27 cellular contexts compared by ENCODE assay signal in genomic region chr14:104357689-104358527, GRCh38.
DNase-seq lines count a peak whose midpoint lies in the region; ATAC-seq, FAIRE-seq and TF ChIP-seq lines count a peak whose summit lies in the region.
"Had no signal": no experiment of that assay in that cellular context is flagged by ENCODE, and none has a peak within 500 bp of the region (broad histone marks: within the 10 kb centered on the region; RNA-seq: fewer than 3 reads in every experiment).

No MANE protein-coding gene starts in this region.

- TF ChIP-seq RAD21 in H1 (IDR thresholded peaks at IDR 0.05 in 1 of 2, conservative IDR thresholded peaks at IDR 0.05 in 1 of 2; ENCODE audit: low read depth in 2 of 2, low read length in 2 of 2) = no peak

- no peak overlapping the region for H3K9ac ChIP-seq in H1 (replicated peaks in 1 of 4; ENCODE audit: extremely low read depth in 1 of 4, low read depth in 3 of 4, low read length in 3 of 4)
- H3K9ac ChIP-seq in smooth muscle cell (ENCODE audit: low read depth) = no peak overlapping the region
- H3K9ac ChIP-seq: neural progenitor cell had no signal

- H3K23ac ChIP-seq in H1 (ENCODE audit: insufficient read length) = no peak overlapping the region

- H3K27ac ChIP-seq in H1 (ENCODE audit: low read depth, low read length) (no peak overlapping the region), smooth muscle cell (ENCODE audit: low read depth) (no peak overlapping the region)
- H3K27ac ChIP-seq: breast epithelium, C4-2B, epithelial cell of prostate, neural progenitor cell, PC-9 had no signal

- H2BK15ac ChIP-seq in H1 (ENCODE audit: low read length) = no peak overlapping the region

- H4K20me1 ChIP-seq in H1 (replicated peaks in 1 of 2; ENCODE audit: control insufficient read depth in 1 of 2, insufficient read depth in 2 of 2, low read length in 2 of 2) (no peaks in the 10 kb centered on the region), smooth muscle cell (ENCODE audit: low read depth) (no peaks in the 10 kb centered on the region)

- no peaks in the 10 kb centered on the region for H3K9me3 Mint-ChIP-seq in activated T-cell treated with anti-CD3 and anti-CD28 coated beads, Interleukin-2, amount 50 U/mL, for 4 hours
- peaks cover 0 to 7% (median 3%) of the 10 kb centered on the region in 7 donors for H3K9me3 Mint-ChIP-seq in CD14-positive monocyte
- H3K9me3 Mint-ChIP-seq: activated naive CD4-positive, alpha-beta T cell treated with anti-CD3 and anti-CD28 coated beads, Interleukin-2, amount 50 U/mL, for 24 hours; activated T-cell treated with anti-CD3 and anti-CD28 coated beads, Interleukin-2, amount 50 U/mL, for 24 hours; neural progenitor cell; T-helper 2 cell treated with Interferon-gamma antibody and Interleukin-4, amounts not matched to agents 5 μg/mL and 100 μg/mL, for 36 hours had no signal

- no peak overlapping the region for H2BK20ac ChIP-seq in H1 (ENCODE audit: low read length)

- no peak overlapping the region for H2AFZ ChIP-seq in H1 (ENCODE audit: low read length)
- H2AFZ ChIP-seq in smooth muscle cell (ENCODE audit: low read depth) = no peak overlapping the region
- H2AFZ ChIP-seq: neural progenitor cell, PC-9 had no signal

- H3K4me3 ChIP-seq in H1 (ENCODE audit: extremely low read depth in 1 of 4, insufficient read depth in 2 of 4, low read depth in 3 of 4, low read length in 4 of 4) (no peak overlapping the region), smooth muscle cell (no peak overlapping the region)
- H3K4me3 ChIP-seq: breast epithelium, neural progenitor cell, PC-9 had no signal

- no peak overlapping the region for H2BK12ac ChIP-seq in H1 (ENCODE audit: low read depth, low read length)

- 89% methylated on average over 33 of the region's 33 CpGs; no CpG with 5 or more reads in 1 of the 2 experiments for WGBS in H1 (ENCODE audit: extremely low coverage in 1 of 2, insufficient coverage in 1 of 2, insufficient read length in 1 of 2, insufficient replicate concordance in 2 of 2, low coverage in 1 of 2, low lambda C conversion rate in 2 of 2, missing lambda C conversion rate in 1 of 2), 2 experiments
- 93% methylated on average over 32 of the region's 33 CpGs for WGBS in smooth muscle cell (ENCODE audit: low lambda C conversion rate)

- POLR2A ChIA-PET in H1 (lab: Charles Lee; ENCODE audit: partially characterized antibody) = no interaction called here

- H4K8ac ChIP-seq in H1 (ENCODE audit: extremely low read depth, insufficient read depth, low read length) = no peak overlapping the region

- CTCF ChIA-PET in H1 (lab: Charles Lee; ENCODE audit: partially characterized antibody) = interaction anchor here (0.9 kb wide), 1 partner anchor 153 kb away, joined by 3 read pairs; no protein-coding TSS in a partner anchor

- no peaks in the 10 kb centered on the region for H3K27me3 ChIP-seq in H1 (replicated peaks in 1 of 4; ENCODE audit: control insufficient read depth in 3 of 4, extremely low read depth in 1 of 4, insufficient read depth in 3 of 4, low read length in 3 of 4)
- no peaks in the 10 kb centered on the region for H3K27me3 ChIP-seq in smooth muscle cell (ENCODE audit: low read depth)
- H3K27me3 ChIP-seq: neural progenitor cell had no signal

- no peaks in the 10 kb centered on the region for H3K79me1 ChIP-seq in H1 (ENCODE audit: low read depth, low read length)

- H3K4me1 ChIP-seq in H1 (replicated peaks in 1 of 4; ENCODE audit: control insufficient read depth in 3 of 4, insufficient read depth in 4 of 4, low read length in 3 of 4) (no peaks in the 10 kb centered on the region), smooth muscle cell (ENCODE audit: low read depth) (no peaks in the 10 kb centered on the region)
- H3K4me1 ChIP-seq: breast epithelium, Caco-2, neural progenitor cell had no signal

- H2BK120ac ChIP-seq in H1 (replicated peaks; ENCODE audit: low read depth, low read length) = no peak overlapping the region

- 0 out of 2 replicates have a peak overlapping the region, but pooled peaks have one; percentile 21 for H2BK5ac ChIP-seq in H1 (ENCODE audit: low read depth, low read length)

- H3K9me3 ChIP-seq in H1 (ENCODE audit: insufficient read depth in 2 of 2, low read depth in 1 of 2, low read length in 1 of 2) = no peaks in the 10 kb centered on the region
- H3K9me3 ChIP-seq in smooth muscle cell (replicated peaks; ENCODE audit: low read depth) = no peaks in the 10 kb centered on the region
- H3K9me3 ChIP-seq: Caco-2 had no signal

- no peak overlapping the region for H3K4me3 Mint-ChIP-seq in activated T-cell treated with anti-CD3 and anti-CD28 coated beads, Interleukin-2, amount 50 U/mL, for 4 hours
- H3K4me3 Mint-ChIP-seq in CD14-positive monocyte = no peak overlapping the region
- H3K4me3 Mint-ChIP-seq: activated CD4-positive, alpha-beta T cell treated with anti-CD3 and anti-CD28 coated beads for 36 hours; activated naive CD4-positive, alpha-beta T cell treated with anti-CD3 and anti-CD28 coated beads, Interleukin-2, amount 50 U/mL, for 24 hours; activated T-cell treated with anti-CD3 and anti-CD28 coated beads, Interleukin-2, amount 50 U/mL, for 24 hours; neural progenitor cell; T-helper 2 cell treated with Interferon-gamma antibody and Interleukin-4, amounts not matched to agents 5 μg/mL and 100 μg/mL, for 36 hours had no signal

- H3K36me3 Mint-ChIP-seq in activated T-cell treated with anti-CD3 and anti-CD28 coated beads, Interleukin-2, amount 50 U/mL, for 4 hours (ENCODE audit: insufficient read depth) = no peaks in the 10 kb centered on the region
- H3K36me3 Mint-ChIP-seq in CD14-positive monocyte = no peaks in the 10 kb centered on the region
- H3K36me3 Mint-ChIP-seq: activated naive CD4-positive, alpha-beta T cell treated with anti-CD3 and anti-CD28 coated beads, Interleukin-2, amount 50 U/mL, for 24 hours; neural progenitor cell had no signal

- H3K23me2 ChIP-seq in H1 (ENCODE audit: low read depth, low read length) = no peaks in the 10 kb centered on the region

- no peak overlapping the region for H4K91ac ChIP-seq in H1 (replicated peaks; ENCODE audit: insufficient read length, low read length)

- H3K36me3 ChIP-seq in H1 (ENCODE audit: control insufficient read depth in 2 of 4, insufficient read depth in 4 of 4, low read length in 3 of 4) (no peaks in the 10 kb centered on the region), smooth muscle cell (ENCODE audit: low read depth) (no peaks in the 10 kb centered on the region)
- H3K36me3 ChIP-seq: breast epithelium, neural progenitor cell had no signal

- H3K4me2 ChIP-seq in H1 (ENCODE audit: insufficient read depth in 1 of 2, low read depth in 2 of 2, low read length in 2 of 2) (no peak overlapping the region), smooth muscle cell (no peak overlapping the region)
- H3K4me2 ChIP-seq: neural progenitor cell, PC-9 had no signal

- H3K18ac ChIP-seq in H1 (ENCODE audit: extremely low read depth, low read length) = no peak overlapping the region

- intact Hi-C loops in CD14-positive monocyte (cut with micrococcal nuclease) (no loop called here), sciatic nerve (cut with DNase I) (no loop called here)

- H3K27ac Mint-ChIP-seq in CD14-positive monocyte = no peak overlapping the region
- H3K27ac Mint-ChIP-seq: activated CD4-positive, alpha-beta T cell treated with anti-CD3 and anti-CD28 coated beads for 36 hours; activated naive CD4-positive, alpha-beta T cell treated with anti-CD3 and anti-CD28 coated beads, Interleukin-2, amount 50 U/mL, for 24 hours; activated T-cell treated with anti-CD3 and anti-CD28 coated beads, Interleukin-2, amount 50 U/mL, for 24 hours; neural progenitor cell; T-helper 2 cell treated with Interferon-gamma antibody and Interleukin-4, amounts not matched to agents 5 μg/mL and 100 μg/mL, for 36 hours had no signal

- peak; percentile 3 for DNase-seq in activated T-cell treated with anti-CD3 and anti-CD28 coated beads, Interleukin-2, amount 50 U/mL, for 4 hours
- DNase-seq in activated T-cell treated with anti-CD3 and anti-CD28 coated beads, Interleukin-2, amount 50 U/mL, for 48 hours = no peak
- DNase-seq in CD14-positive monocyte (ENCODE audit: low spot score) = peak; percentile 33
- DNase-seq in H1 (ENCODE audit: low read depth in 1 of 2, low spot score in 2 of 2) = no peak
- peak; percentile 32 for DNase-seq in sciatic nerve (ENCODE audit: low spot score)
- DNase-seq in retina = no peak
- DNase-seq in smooth muscle cell (lab: John Stamatoyannopoulos, UW; ENCODE audit: unreplicated experiment) = no peak
- DNase-seq: activated CD4-positive, alpha-beta T cell treated with anti-CD3 and anti-CD28 coated beads for 36 hours; activated T-cell treated with anti-CD3 and anti-CD28 coated beads, Interleukin-2, amount 50 U/mL, for 24 hours; anterior cingulate cortex; hippocampal formation; mesendoderm; NCI-H1048; NCI-H2107; NCI-H345; PC-9; SHP77 treated with DMSO at 0.1 percent for 48 hours; stimulated activated CD4-positive, alpha-beta T cell treated with anti-CD3 and anti-CD28 coated beads, Interleukin-15, amount 100 ng/mL, for 24 hours; stimulated activated CD4-positive, alpha-beta T cell treated with anti-CD3 and anti-CD28 coated beads, Interleukin-4, amount 100 ng/mL, for 4 hours had no signal

- H4K5ac ChIP-seq in H1 (ENCODE audit: insufficient read length, low read depth, low read length) = no peak overlapping the region

- ATAC-seq in activated T-cell treated with anti-CD3 and anti-CD28 coated beads, Interleukin-2, amount 50 U/mL, for 4 hours = no peak
- ATAC-seq in sciatic nerve (no peak), HG02763 (IDR thresholded peaks at IDR 0.05; ENCODE audit: unreplicated experiment) (no peak)
- ATAC-seq: activated CD4-positive, alpha-beta T cell treated with anti-CD3 and anti-CD28 coated beads for 36 hours had no signal

- no peak for TF ChIP-seq EP300 in H1 (IDR thresholded peaks at IDR 0.05; ENCODE audit: borderline replicate concordance in 1 of 2, low read depth in 2 of 2, low read length in 2 of 2)

- H2AK5ac ChIP-seq in H1 (ENCODE audit: low read depth, low read length) = no peak overlapping the region

- no peak overlapping the region for H3K56ac ChIP-seq in H1 (replicated peaks; ENCODE audit: insufficient read length, low read depth, low read length)

- H3K4me1 Mint-ChIP-seq in activated T-cell treated with anti-CD3 and anti-CD28 coated beads, Interleukin-2, amount 50 U/mL, for 4 hours (ENCODE audit: low read depth) = no peaks in the 10 kb centered on the region
- H3K4me1 Mint-ChIP-seq in CD14-positive monocyte = no peaks in the 10 kb centered on the region
- H3K4me1 Mint-ChIP-seq: activated CD4-positive, alpha-beta T cell treated with anti-CD3 and anti-CD28 coated beads for 36 hours; activated naive CD4-positive, alpha-beta T cell treated with anti-CD3 and anti-CD28 coated beads, Interleukin-2, amount 50 U/mL, for 24 hours had no signal

- H3K4ac ChIP-seq in H1 (replicated peaks; ENCODE audit: insufficient read length, low read depth, low read length) = no peak overlapping the region

- H3K79me2 ChIP-seq in H1 (ENCODE audit: control insufficient read depth in 1 of 2, insufficient read depth in 2 of 2, low read length in 2 of 2) (no peaks in the 10 kb centered on the region), smooth muscle cell (ENCODE audit: low read depth) (no peaks in the 10 kb centered on the region)

- FAIRE-seq in H1 (lab: Jason Lieb, UNC) = no peak

- H3K27me3 Mint-ChIP-seq in activated T-cell treated with anti-CD3 and anti-CD28 coated beads, Interleukin-2, amount 50 U/mL, for 4 hours (ENCODE audit: low read depth) = peaks cover 5% of the 10 kb centered on the region
- peaks cover 0 to 2% (median 2%) of the 10 kb centered on the region in 3 donors for H3K27me3 Mint-ChIP-seq in CD14-positive monocyte (ENCODE audit: low read depth in 3 of 3)
- H3K27me3 Mint-ChIP-seq: activated CD4-positive, alpha-beta T cell treated with anti-CD3 and anti-CD28 coated beads for 36 hours; activated naive CD4-positive, alpha-beta T cell treated with anti-CD3 and anti-CD28 coated beads, Interleukin-2, amount 50 U/mL, for 24 hours had no signal

- H3K14ac ChIP-seq in H1 (ENCODE audit: insufficient read length) = no peak overlapping the region

- no peak for TF ChIP-seq POLR2A in H1 (IDR thresholded peaks at IDR 0.05; ENCODE audit: control extremely low read depth in 1 of 2, low read depth in 2 of 2, low read length in 2 of 2)

- H3F3A ChIP-seq in smooth muscle cell (ENCODE audit: low read depth) = no peaks in the 10 kb centered on the region

- TF ChIP-seq CTCF in CD14-positive monocyte (IDR thresholded peaks at IDR 0.05) (no peak), H1 (IDR thresholded peaks at IDR 0.05; ENCODE audit: control extremely low read depth in 1 of 3, insufficient read depth in 1 of 3, low read depth in 1 of 3, low read length in 3 of 3) (no peak), smooth muscle cell (IDR thresholded peaks at IDR 0.05; ENCODE audit: borderline replicate concordance, insufficient read depth, poor library complexity, severe bottlenecking) (no peak)

Comparison
In these comparisons a context has a peak if more than half of its experiments do, and no peak if none do; other contexts are left out.
1. DNase-seq: peak in activated T-cell treated with anti-CD3 and anti-CD28 coated beads, Interleukin-2, amount 50 U/mL, for 4 hours (single experiment), CD14-positive monocyte (single experiment) and sciatic nerve (single experiment); none in activated T-cell treated with anti-CD3 and anti-CD28 coated beads, Interleukin-2, amount 50 U/mL, for 48 hours (0 of 2), H1 (0 of 2), retina (single experiment) and smooth muscle cell (single experiment).